1 cellular context compared by ENCODE assay signal in genomic region chr15:81278306-81279029, GRCh38.
TF ChIP-seq lines count a peak whose summit lies in the region.

No MANE protein-coding gene starts in this region.

TF ChIP-seq in HepG2, 621 proteins besides CTCF, POLR2A, EP300 and RAD21:
- TF ChIP-seq NFE2L1 (CRISPR knock-in tag; IDR thresholded peaks at IDR 0.05; ENCODE audit: borderline replicate concordance) (no peak), NPAS2 (CRISPR knock-in tag; IDR thresholded peaks at IDR 0.05; ENCODE audit: borderline replicate concordance) (no peak), MIER3 (CRISPR knock-in tag; IDR thresholded peaks at IDR 0.05; ENCODE audit: borderline replicate concordance) (no peak), ONECUT2 (CRISPR knock-in tag; IDR thresholded peaks at IDR 0.05) (no peak), EED (CRISPR knock-in tag; IDR thresholded peaks at IDR 0.05) (no peak), ZNF639 (CRISPR knock-in tag; conservative IDR thresholded peaks at IDR 0.05) (no peak), ZNF530 (CRISPR knock-in tag; IDR thresholded peaks at IDR 0.05; ENCODE audit: low read depth) (no peak), NFE2L2 (IDR thresholded peaks at IDR 0.05; ENCODE audit: low read length) (no peak), CEBPB (IDR thresholded peaks at IDR 0.05; ENCODE audit: borderline replicate concordance, low read depth, low read length) (peak; percentile 43; the same call in 1 of the 2 replicates)
